23 cellular contexts compared by ENCODE assay signal in the genomic region with DNA sequence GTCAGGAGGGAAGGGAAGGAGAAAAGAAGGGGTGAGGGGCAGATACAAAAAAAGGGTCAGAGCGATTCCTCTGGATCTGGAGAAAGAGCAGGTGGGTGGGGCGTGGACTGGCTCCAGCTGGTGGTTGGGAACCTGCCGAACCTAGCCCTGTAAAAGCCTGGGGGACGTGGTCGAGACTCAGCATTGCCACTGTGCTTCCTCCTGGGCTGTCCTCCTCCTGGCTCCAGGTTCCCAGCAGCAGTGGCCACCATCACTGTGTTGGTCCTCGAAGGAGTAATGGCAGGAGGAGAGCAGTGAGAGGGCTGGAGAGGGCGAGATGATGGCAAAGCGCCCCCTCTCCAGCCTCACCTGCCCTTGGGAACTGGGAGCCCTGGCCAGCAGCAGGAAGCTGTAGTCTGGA. TPM values are rescaled to one million over a fixed set of nuclear protein-coding genes. Genes with fewer than 3 reads are reported as not detected.
"Had no signal": no experiment of that assay in that cellular context is flagged by ENCODE, and none has a peak within 500 bp of the region (broad histone marks: within the 10 kb centered on the region; RNA-seq: fewer than 3 reads in every experiment).

No MANE protein-coding gene starts in this region.

- H3K27ac ChIP-seq: brain microvascular endothelial cell, cardiac muscle cell had no signal

- H3K36me3 ChIP-seq: brain microvascular endothelial cell, cardiac muscle cell had no signal

- ATAC-seq: activated T-helper 17 cell treated with anti-CD3 and anti-CD28 coated beads, Interleukin-2, amount 50 U/mL, for 72 hours; PC-3 had no signal

- H3K4me3 ChIP-seq: cardiac muscle cell had no signal

- DNase-seq: activated CD4-positive, alpha-beta T cell treated with anti-CD3 and anti-CD28 coated beads for 48 hours; activated CD4-positive, alpha-beta T cell treated with anti-CD3 and anti-CD28 coated beads, Interleukin-2, amount 50 U/mL, for 48 hours; activated CD4-positive, CD25-positive, alpha-beta regulatory T cell treated with anti-CD3 and anti-CD28 coated beads, Interleukin-2, amount 50 U/mL, for 72 hours; activated gamma-delta T cell; activated naive CD4-positive, alpha-beta T cell treated with anti-CD3 and anti-CD28 coated beads for 36 hours; activated T-cell treated with anti-CD3 and anti-CD28 coated beads for 4 hours; amygdala; brain microvascular endothelial cell; KG1; NCI-H1092; NCI-H1694; NCI-H2029; NCI-H345; NCI-H510A treated with DMSO at 0.1 percent for 48 hours; PC-3; SHP77 treated with DMSO at 0.1 percent for 48 hours had no signal

- FAIRE-seq: RCC 7860 had no signal

RNA-seq across cellular contexts. Expression of gene RAET1L, which starts 3.5 kb away (rescaled TPM):
- total RNA-seq: activated naive CD4-positive, alpha-beta T cell treated with anti-CD3 and anti-CD28 coated beads for 36 hours; activated T-helper 17 cell treated with anti-CD3 and anti-CD28 coated beads, Interleukin-2, amount 50 U/mL, for 72 hours; cardiac muscle cell; LHCN-M2; SK-MEL-5; WTC11 had no signal
- polyA plus RNA-seq: cardiac muscle cell, IgD-negative memory B cell had no signal

RNA-seq across cellular contexts. Expression of gene ULBP3, which starts 40.1 kb away (rescaled TPM):
- total RNA-seq: activated naive CD4-positive, alpha-beta T cell treated with anti-CD3 and anti-CD28 coated beads for 36 hours had no signal
